In the genomic region with DNA sequence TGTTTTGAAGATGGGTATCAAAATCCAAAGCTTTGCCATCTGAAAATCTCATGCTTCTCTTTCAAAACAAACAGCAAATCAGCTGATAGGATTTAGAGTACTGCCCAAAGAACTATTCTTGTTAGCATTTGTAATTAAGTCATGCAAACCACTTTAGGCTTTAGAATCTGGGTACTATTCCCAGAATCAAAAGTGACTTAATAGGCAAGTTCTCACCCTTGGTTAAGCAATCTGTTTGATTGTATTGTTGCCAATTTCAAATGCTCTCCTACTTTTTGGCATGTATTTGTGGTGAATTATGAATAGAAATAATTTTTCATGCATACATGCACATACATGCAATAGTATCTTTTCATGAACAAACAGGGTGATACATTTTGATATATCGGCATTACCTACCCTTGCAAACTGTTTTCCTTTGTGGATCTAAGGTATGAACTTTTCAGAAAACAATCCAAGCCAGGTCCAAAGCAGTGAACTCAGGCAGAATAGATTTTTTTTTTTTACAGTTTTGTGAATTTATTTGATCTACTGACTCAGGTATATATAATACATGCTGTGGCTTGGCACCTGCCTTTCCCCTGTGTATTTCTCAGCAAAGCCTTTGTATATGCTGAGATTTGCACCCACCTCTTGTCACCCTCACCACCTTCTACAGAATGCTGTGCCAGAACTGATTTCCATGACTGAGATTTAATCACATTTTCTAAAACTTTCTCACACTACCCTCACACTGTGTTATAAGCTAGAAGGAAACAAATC, we compare ENCODE assay signal across 26 cellular contexts. TPM values are rescaled to one million over a fixed set of nuclear protein-coding genes. Genes with fewer than 3 reads are reported as not detected.
DNase-seq lines count a peak whose midpoint lies in the region; ATAC-seq, FAIRE-seq and TF ChIP-seq lines count a peak whose summit lies in the region.
"Had no signal": no experiment of that assay in that cellular context is flagged by ENCODE, and none has a peak within 500 bp of the region (broad histone marks: within the 10 kb centered on the region; RNA-seq: fewer than 3 reads in every experiment).

No MANE protein-coding gene starts in this region.

- POLR2A ChIA-PET in A549 (lab: Yijun Ruan, JAX), result no interaction called here

- no peaks in the 10 kb centered on the region for H3K9me3 ChIP-seq in A549
- H3K9me3 ChIP-seq in ascending aorta, result no peaks in the 10 kb centered on the region
- H3K9me3 ChIP-seq: BLaER1, upper lobe of left lung had no signal

- CTCF ChIA-PET in A549 (lab: Yijun Ruan, JAX), result no interaction called here

- TF ChIP-seq POLR2A in A549 (IDR thresholded peaks at IDR 0.05; ENCODE audit: low read length), result no peak

- TF ChIP-seq CTCF in A549 (IDR thresholded peaks at IDR 0.05), result no peak
- no peak for TF ChIP-seq CTCF in ascending aorta (IDR thresholded peaks at IDR 0.05)

- TF ChIP-seq RAD21 in A549 (conservative IDR thresholded peaks at IDR 0.05 in 1 of 2, IDR thresholded peaks at IDR 0.05 in 1 of 2), result no peak

- ATAC-seq in A549, result no peak
- ATAC-seq in GM18870 (IDR thresholded peaks at IDR 0.05; ENCODE audit: unreplicated experiment), result no peak
- ATAC-seq: activated T-helper 17 cell treated with anti-CD3 and anti-CD28 coated beads, Interleukin-2, amount 50 U/mL, for 72 hours; HCT116; naive thymus-derived CD8-positive, alpha-beta T cell had no signal

- no peaks in the 10 kb centered on the region for H3K36me3 ChIP-seq in ascending aorta
- H3K36me3 ChIP-seq: BLaER1, upper lobe of left lung had no signal

- H3K27me3 ChIP-seq in ascending aorta, result no peaks in the 10 kb centered on the region
- H3K27me3 ChIP-seq: BLaER1, dorsolateral prefrontal cortex, upper lobe of left lung had no signal

- no peak for DNase-seq in A549 (ENCODE audit: low read depth in 1 of 2, low spot score in 1 of 2)
- no peak for DNase-seq in ascending aorta (ENCODE audit: low spot score in 2 of 2)
- DNase-seq in fibroblast of gingiva (ENCODE audit: low read depth), result peak; percentile 4
- peak; percentile 47 for DNase-seq in renal cortical epithelial cell (ENCODE audit: low read depth)
- DNase-seq in islet precursor cell, result no peak
- DNase-seq in NCI-H345 treated with DMSO at 0.1 percent for 48 hours (lab: John Stamatoyannopoulos, UW; ENCODE audit: unreplicated experiment), result no peak
- no peak for DNase-seq in NK-92 treated with Interleukin-12 subunit alpha and Interleukin-12 subunit beta, amount 100 ng/mL, for 24 hours (lab: John Stamatoyannopoulos, UW)
- DNase-seq: activated CD4-positive, alpha-beta T cell treated with anti-CD3 and anti-CD28 coated beads, Interleukin-2, amount 50 U/mL, for 4 hours; COR-L47; DMS79 treated with DMSO at 0.1 percent for 48 hours; dorsolateral prefrontal cortex; head of caudate nucleus; naive thymus-derived CD8-positive, alpha-beta T cell; NCI-H1092; NCI-H1694 treated with DMSO at 0.1 percent for 48 hours; NCI-H524 treated with DMSO at 0.1 percent for 48 hours; RPMI8226; small intestine; stimulated activated CD4-positive, alpha-beta T cell treated with anti-CD3 and anti-CD28 coated beads, Interleukin-1b, Interleukin-23, amount 100 ng/mL, for 48 hours; T-helper 1 cell; upper lobe of left lung had no signal

- peak; percentile 7 for FAIRE-seq in A549 (lab: Jason Lieb, UNC)
- FAIRE-seq: GM18507, small intestine had no signal

- 84% methylated on average over 1 of the region's 1 CpG for WGBS in A549 (ENCODE audit: missing lambda C conversion rate)

- H3K4me3 ChIP-seq in A549, result no peak overlapping the region
- H3K4me3 ChIP-seq in ascending aorta, result no peak overlapping the region
- H3K4me3 ChIP-seq: BLaER1, dorsolateral prefrontal cortex, upper lobe of left lung had no signal

- no peak for TF ChIP-seq EP300 in A549 (IDR thresholded peaks at IDR 0.05)

- H3K27ac ChIP-seq in A549, result no peak overlapping the region
- H3K27ac ChIP-seq in ascending aorta, result peak overlapping the region; percentile 58 to 67
- H3K27ac ChIP-seq: BLaER1 had no signal

- no peaks in the 10 kb centered on the region for H3K4me1 ChIP-seq in A549
- peaks cover 3 to 39% of the 10 kb centered on the region in 2 donors for H3K4me1 ChIP-seq in ascending aorta
- H3K4me1 ChIP-seq: BLaER1 had no signal

- no peak overlapping the region for H3K4me2 ChIP-seq in A549
- H3K4me2 ChIP-seq: BLaER1 had no signal

- intact Hi-C loops in ascending aorta (cut with DNase I), result loop anchor here (10.0 kb wide), 2 partner anchors 460 to 1930 kb away; no protein-coding TSS in a partner anchor

TF ChIP-seq in A549, 52 proteins besides CTCF, POLR2A, EP300 and RAD21:
- TF ChIP-seq USF2 (IDR thresholded peaks at IDR 0.05) (no peak), FOSB (CRISPR knock-in tag; IDR thresholded peaks at IDR 0.05) (no peak), RCOR1 (IDR thresholded peaks at IDR 0.05; ENCODE audit: low read depth, low read length) (no peak), ZNF302 (CRISPR knock-in tag; IDR thresholded peaks at IDR 0.05) (no peak), HOXA7 (CRISPR knock-in tag; IDR thresholded peaks at IDR 0.05) (no peak), HES2 (IDR thresholded peaks at IDR 0.05) (no peak), HOXB5 (CRISPR knock-in tag; IDR thresholded peaks at IDR 0.05) (no peak)

RNA-seq across cellular contexts. Expression of gene IL33, which starts 9.0 kb away (rescaled TPM):
- 0.31 and 0.38 TPM in 2 replicates for polyA plus RNA-seq in A549 (2011; rRNA removed)
- 0.01 TPM in 1 of 2 replicates, not detected in the other for polyA plus RNA-seq in A549 (2012; cell fraction: cytosol; rRNA removed)
- polyA plus RNA-seq in A549 (2012; cell fraction: nucleus; rRNA removed), result 0.06 TPM in 1 of 2 replicates, not detected in the other
- polyA plus RNA-seq in A549 (2017; fragmentation: RNase III; extraction: RNeasy Plus Mini Kit Qiagen cat#74134 plus additional on column Dnase treatment), result 0.72 to 0.85 TPM (median 0.80 TPM) in 3 replicates
- not detected in 2 replicates for polyA minus RNA-seq in A549 (2011; rRNA and poly(A)+ RNA removed)
- 38.0 TPM for total RNA-seq in ascending aorta
- total RNA-seq in renal cortical epithelial cell, result 0.25 and 0.35 TPM in 2 replicates
- total RNA-seq: activated T-helper 17 cell treated with anti-CD3 and anti-CD28 coated beads, Interleukin-2, amount 50 U/mL, for 72 hours; naive thymus-derived CD8-positive, alpha-beta T cell had no signal
- polyA plus RNA-seq: naive thymus-derived CD8-positive, alpha-beta T cell had no signal

Comparison
In these comparisons a context has a peak if more than half of its experiments do, and no peak if none do; other contexts are left out.
1. DNase-seq: peak in fibroblast of gingiva (single experiment) and renal cortical epithelial cell (single experiment); none in A549 (0 of 2), ascending aorta (0 of 2), islet precursor cell (single experiment), NCI-H345 treated with DMSO at 0.1 percent for 48 hours (single experiment) and NK-92 treated with Interleukin-12 subunit alpha and Interleukin-12 subunit beta, amount 100 ng/mL, for 24 hours (single experiment).
2. H3K27ac ChIP-seq: peak in ascending aorta (2 of 2); none in A549 (0 of 2).
3. RNA of gene IL33, which starts 9.0 kb away (total RNA-seq): 38.0 TPM in ascending aorta (single experiment); 0.25 to 0.35 TPM in renal cortical epithelial cell; every median in the first group is over 10 times any median in the second.